19 cellular contexts compared by ENCODE assay signal in the genomic region with DNA sequence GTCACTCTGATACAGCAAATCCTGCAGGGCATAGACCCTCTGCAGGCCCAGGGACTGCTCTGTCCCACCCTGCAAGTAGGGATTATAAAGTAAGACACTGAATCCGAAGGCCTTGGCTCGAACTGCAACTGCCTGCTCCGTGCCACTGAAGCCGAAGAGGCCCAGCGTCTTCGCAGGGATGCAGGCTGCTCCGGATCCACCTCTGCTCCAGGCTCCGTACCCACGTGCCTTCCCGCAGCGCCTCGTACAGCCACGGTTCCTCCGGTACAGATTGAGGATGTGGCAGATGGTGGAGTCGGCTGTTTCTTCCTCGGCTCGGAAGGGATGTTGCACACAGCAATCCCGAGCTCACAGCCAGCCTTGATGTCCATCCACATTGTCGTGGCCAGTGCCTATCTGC.
"Had no signal": no experiment of that assay in that cellular context is flagged by ENCODE, and none has a peak within 500 bp of the region (broad histone marks: within the 10 kb centered on the region; RNA-seq: fewer than 3 reads in every experiment).

No MANE protein-coding gene starts in this region.

- H3K4me3 Mint-ChIP-seq: T-cell had no signal

- DNase-seq: KBM-7, NCI-H1092, NCI-H1105 treated with DMSO at 0.1 percent for 48 hours, NCI-H1417 treated with DMSO at 0.1 percent for 48 hours, NCI-H1694, NCI-H187 treated with DMSO at 0.1 percent for 48 hours, NCI-H2029 treated with DMSO at 0.1 percent for 48 hours, NCI-H2107, NCI-H2227 treated with DMSO at 0.1 percent for 48 hours, NCI-H524, NCI-H526 treated with DMSO at 0.1 percent for 48 hours, NCI-H748 treated with DMSO at 0.1 percent for 48 hours, Right ventricle myocardium superior, RPMI8226, SIG-M5, SK-N-SH, SW 1271, T-cell had no signal

- H3K9me3 ChIP-seq: SK-N-SH had no signal

- H3K36me3 Mint-ChIP-seq: T-cell had no signal

- H3K27ac Mint-ChIP-seq: T-cell had no signal

- H3K4me2 ChIP-seq: SK-N-SH had no signal

- ATAC-seq: T-cell had no signal

- H3K27ac ChIP-seq: HL-60 had no signal

- H3K9ac ChIP-seq: SK-N-SH had no signal

- H3K4me1 Mint-ChIP-seq: T-cell had no signal
